Comparison of ENCODE assay signal across 8 cellular contexts in genomic region chr15:34367128-34368081, GRCh38. TPM values are rescaled to one million over a fixed set of nuclear protein-coding genes. Genes with fewer than 3 reads are reported as not detected.
A peak's percentile ranks its signal among the peaks of the same experiment; 100 is the strongest.
DNase-seq lines count a peak whose midpoint lies in the region; ATAC-seq and TF ChIP-seq lines count a peak whose summit lies in the region.

Gene LPCAT4 (minus strand): TSS chr15:34367196. CDS start chr15:34367100, 96 bp downstream.

- H3K36me3 ChIP-seq in mammary epithelial cell (ENCODE audit: insufficient read depth, low read length): peaks cover 10% of the 10 kb centered on the region

- CTCF ChIA-PET in mammary epithelial cell (lab: Charles Lee; ENCODE audit: low non-redundant PET): interaction anchor here (0.5 to 0.7 kb wide), 4 partner anchors 249 to 281 kb away, joined by 3 to 4 read pairs (median 3); no protein-coding TSS in a partner anchor

- peak within 1 kb of the TSS; percentile 96 for H3K4me2 ChIP-seq in mammary epithelial cell (ENCODE audit: insufficient read depth, low read depth, low read length)

- peak within 1 kb of the TSS; percentile 46 for H3K27ac ChIP-seq in mammary epithelial cell (ENCODE audit: insufficient read depth, low read depth, low read length)

- no peaks in the 10 kb centered on the region for H3K9me3 Mint-ChIP-seq in immature natural killer cell

- peaks cover 29 to 38% of the 10 kb centered on the region in 2 donors for H3K4me1 Mint-ChIP-seq in immature natural killer cell

- no peaks in the 10 kb centered on the region for H4K20me1 ChIP-seq in mammary epithelial cell (ENCODE audit: insufficient read depth, low read length)

- peak; percentile 71 for ATAC-seq in GM18870 (IDR thresholded peaks at IDR 0.05; ENCODE audit: unreplicated experiment)
- peak; percentile 78 for ATAC-seq in HG03108 (IDR thresholded peaks at IDR 0.05; ENCODE audit: unreplicated experiment)

- H3K79me2 ChIP-seq in mammary epithelial cell (ENCODE audit: insufficient read depth, low read length): peaks cover 44% of the 10 kb centered on the region

- peak within 1 kb of the TSS; percentile 90 for H2AFZ ChIP-seq in mammary epithelial cell (ENCODE audit: low read depth, low read length)

- WGBS in mammary epithelial cell (ENCODE audit: low coverage, missing lambda C conversion rate): 2% methylated on average over 16 of the region's 79 CpGs

- peak within 1 kb of the TSS; percentile 83 to 96 (median 96) for H3K27ac Mint-ChIP-seq in immature natural killer cell

- H3K27me3 ChIP-seq in mammary epithelial cell (ENCODE audit: insufficient read depth, low read length): no peaks in the 10 kb centered on the region

- H3K36me3 Mint-ChIP-seq in immature natural killer cell: peaks cover 0 to 6% (median 5%) of the 10 kb centered on the region in 3 donors

- TF ChIP-seq CTCF in WI38 (IDR thresholded peaks at IDR 0.05; ENCODE audit: low read depth, low read length) (peak; percentile 93), mammary epithelial cell (conservative IDR thresholded peaks at IDR 0.05 in 1 of 2, IDR thresholded peaks at IDR 0.05 in 1 of 2; ENCODE audit: extremely low read depth in 1 of 2, insufficient read depth in 1 of 2, low read depth in 1 of 2, low read length in 2 of 2) (peak; percentile 70 to 96)

- peak within 1 kb of the TSS; percentile 93 to 94 (median 94) for H3K4me3 Mint-ChIP-seq in immature natural killer cell

- H3K9ac ChIP-seq in mammary epithelial cell (ENCODE audit: insufficient read depth, low read length): peak within 1 kb of the TSS; percentile 60

- peaks cover 24% of the 10 kb centered on the region for H3K4me1 ChIP-seq in mammary epithelial cell (ENCODE audit: insufficient read depth, low read length)

- H3K27me3 Mint-ChIP-seq in immature natural killer cell (ENCODE audit: low read depth in 3 of 3): peaks cover 2 to 4% (median 3%) of the 10 kb centered on the region in 3 donors

- in situ Hi-C loops in mammary epithelial cell (cut with MboI; ENCODE audit: low sequenced_read_pairs in 2 of 2): loop anchor here in 1 of 2 donors (25.0 kb wide), 1 partner anchor 255 kb away; the partner anchor contains the start of genes EMC7 and PGBD4

- H3K4me3 ChIP-seq in WI38 (ENCODE audit: low read depth, low read length): peak within 1 kb of the TSS; percentile 89
- H3K4me3 ChIP-seq in mammary epithelial cell (replicated peaks in 1 of 3; ENCODE audit: insufficient read depth in 1 of 3, low read depth in 2 of 3, low read length in 3 of 3): peak within 1 kb of the TSS; percentile 68 to 89 (median 77)

- dilution Hi-C loops in mammary epithelial cell (cut with HindIII; ENCODE audit: low sequenced_read_pairs): no loop called here

- no TSS peak for BruUV-seq in mammary epithelial cell (replicated peaks; lab: Mats Ljungman, UMichigan)

- peak; percentile 95 for DNase-seq in AG08395 (ENCODE audit: low spot score)
- DNase-seq in NCI-H2196 treated with DMSO at 0.1 percent for 48 hours (lab: John Stamatoyannopoulos, UW; ENCODE audit: unreplicated experiment): peak; percentile 53
- peak; percentile 87 for DNase-seq in mammary epithelial cell
- peak; percentile 82 to 87 (median 85) for DNase-seq in immature natural killer cell
- DNase-seq in smooth muscle cell of the brain vasculature (ENCODE audit: low read depth, low spot score): peak; percentile 77

- no peaks in the 10 kb centered on the region for H3K9me3 ChIP-seq in mammary epithelial cell (replicated peaks; ENCODE audit: insufficient read depth, low read length)

- intact Hi-C loops in mammary epithelial cell (cut with micrococcal nuclease): loop anchor here (1.0 to 2.0 kb wide), 7 partner anchors 24 to 305 kb away; partner anchors contain the start of genes GOLGA8A, NOP10 and NUTM1

RNA-seq across cellular contexts. Expression of gene LPCAT4, which starts in this region (rescaled TPM):
- total RNA-seq in mammary epithelial cell: 10 to 100 TPM in 1 of 2 donors, 1 to 10 TPM in 1; 9.5 to 74.6 TPM
- polyA plus RNA-seq in mammary epithelial cell: 72.7 TPM
- polyA minus RNA-seq in mammary epithelial cell: 59.2 TPM
- 1 to 10 TPM; 7.0 to 9.2 (median 7.3) TPM for polyA plus RNA-seq in immature natural killer cell

Comparison
In these comparisons a context has a peak if more than half of its experiments do, and no peak if none do; other contexts are left out.
1. Peak in every context shown above with its lines: DNase-seq, ATAC-seq, H3K4me3 ChIP-seq and H3K27ac ChIP-seq.